Comparison of ENCODE assay signal across 1 cellular context in the genomic region with DNA sequence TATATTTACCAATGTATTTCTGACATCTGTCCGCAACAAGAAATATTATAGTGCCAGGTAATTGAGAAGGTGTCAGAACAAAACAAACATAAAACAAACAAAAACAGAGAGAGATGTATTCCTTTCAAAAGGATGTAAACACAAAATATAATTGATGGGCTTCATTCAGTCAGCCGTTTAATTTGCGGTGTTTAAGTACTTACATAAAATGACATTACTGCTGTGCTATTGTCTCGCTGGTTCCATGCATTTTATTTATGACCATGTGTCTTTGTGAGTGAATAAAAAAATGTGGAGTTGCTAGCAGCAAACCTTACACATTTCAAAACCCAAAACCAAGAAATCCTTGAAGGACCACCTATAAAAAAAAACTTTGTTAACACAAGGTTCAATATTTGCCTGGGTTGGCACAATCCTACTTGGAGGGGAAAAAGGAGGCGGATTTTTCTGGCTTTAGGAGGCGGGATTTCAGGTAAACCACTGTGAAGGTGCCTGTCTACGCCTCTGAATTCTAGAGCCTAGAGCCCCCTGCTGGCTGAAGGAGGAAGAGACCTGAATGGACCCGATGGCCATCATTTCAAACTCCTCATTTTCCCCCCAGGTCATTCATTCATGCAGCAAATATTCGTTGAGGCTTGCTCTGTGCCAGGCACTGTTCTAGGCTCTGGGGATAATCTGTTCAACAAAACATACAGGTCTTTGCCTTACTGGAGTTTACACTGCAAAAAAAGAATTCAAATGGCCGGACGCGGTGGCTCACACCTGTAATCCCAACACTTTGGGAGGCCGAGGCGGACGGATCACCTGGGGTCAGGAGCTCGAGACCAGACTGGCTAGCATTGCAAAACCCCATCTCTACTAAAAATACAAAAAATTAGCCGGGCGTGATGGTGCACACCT.
TF ChIP-seq lines count a peak whose summit lies in the region.

No MANE protein-coding gene starts in this region.

TF ChIP-seq in GM23338, 12 proteins besides CTCF, POLR2A, EP300 and RAD21 (continued from another document):
- TF ChIP-seq, protein P1, sequence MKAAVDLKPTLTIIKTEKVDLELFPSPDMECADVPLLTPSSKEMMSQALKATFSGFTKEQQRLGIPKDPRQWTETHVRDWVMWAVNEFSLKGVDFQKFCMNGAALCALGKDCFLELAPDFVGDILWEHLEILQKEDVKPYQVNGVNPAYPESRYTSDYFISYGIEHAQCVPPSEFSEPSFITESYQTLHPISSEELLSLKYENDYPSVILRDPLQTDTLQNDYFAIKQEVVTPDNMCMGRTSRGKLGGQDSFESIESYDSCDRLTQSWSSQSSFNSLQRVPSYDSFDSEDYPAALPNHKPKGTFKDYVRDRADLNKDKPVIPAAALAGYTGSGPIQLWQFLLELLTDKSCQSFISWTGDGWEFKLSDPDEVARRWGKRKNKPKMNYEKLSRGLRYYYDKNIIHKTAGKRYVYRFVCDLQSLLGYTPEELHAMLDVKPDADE (IDR thresholded peaks at IDR 0.05), result no peak; the same call in 1 of the 2 replicates
- no peak for TF ChIP-seq CREB1 (CRISPR knock-in tag; IDR thresholded peaks at IDR 0.05; ENCODE audit: low read depth)
- TF ChIP-seq EZH2phosphoT487 (IDR thresholded peaks at IDR 0.05; ENCODE audit: unreplicated experiment), result no peak
- no peak for TF ChIP-seq NANOG (IDR thresholded peaks at IDR 0.05; ENCODE audit: borderline replicate concordance)
- TF ChIP-seq STAT1 (IDR thresholded peaks at IDR 0.05; ENCODE audit: unreplicated experiment), result no peak
- TF ChIP-seq POLR2AphosphoS5 (IDR thresholded peaks at IDR 0.05; ENCODE audit: low read depth), result no peak
- TF ChIP-seq ZNF114 (CRISPR knock-in tag; IDR thresholded peaks at IDR 0.05), result no peak
